ENCODE assay signal across 18 cellular contexts in the genomic region with DNA sequence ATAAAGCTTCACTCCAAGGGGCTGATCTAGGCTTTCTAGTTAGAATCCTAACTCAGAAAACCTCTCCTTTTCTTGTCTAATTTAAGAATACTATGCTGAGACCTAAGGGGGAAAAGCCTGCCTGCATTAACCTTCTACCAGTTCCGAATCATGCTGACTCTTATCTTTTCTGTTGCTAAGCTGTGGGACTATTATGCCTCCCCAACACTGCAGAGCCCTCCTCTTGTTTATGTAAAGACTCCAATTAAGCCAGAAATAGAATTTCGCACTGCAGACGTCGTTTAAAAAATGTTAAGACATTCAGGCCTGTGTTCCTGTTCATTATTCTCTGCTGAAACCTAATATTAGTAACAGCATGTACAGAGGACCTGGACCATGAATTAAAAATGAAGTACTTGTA.
A peak's percentile ranks its signal among the peaks of the same experiment; 100 is the strongest.
DNase-seq lines count a peak whose midpoint lies in the region; ATAC-seq and TF ChIP-seq lines count a peak whose summit lies in the region.
"Had no signal": no experiment of that assay in that cellular context is flagged by ENCODE, and none has a peak within 500 bp of the region (broad histone marks: within the 10 kb centered on the region; RNA-seq: fewer than 3 reads in every experiment).

No MANE protein-coding gene starts in this region.

- BruUV-seq in OCI-LY7 (replicated peaks; lab: Mats Ljungman, UMichigan): no TSS peak

- H3K4me2 ChIP-seq in OCI-LY7 (ENCODE audit: low read length) (no peak overlapping the region), parathyroid adenoma (ENCODE audit: low read length) (peak overlapping the region; percentile 32)
- H3K4me2 ChIP-seq: KMS-11 had no signal

- DNase-seq in NCI-H2107 treated with DMSO at 0.1 percent for 48 hours (lab: John Stamatoyannopoulos, UW; ENCODE audit: unreplicated experiment): peak; percentile 79
- no peak for DNase-seq in NCI-H2107 (lab: John Stamatoyannopoulos, UW)
- DNase-seq in NCI-H2081 treated with DMSO at 0.1 percent for 48 hours (lab: John Stamatoyannopoulos, UW): peak; percentile 34
- no peak for DNase-seq in OCI-LY7 (ENCODE audit: low spot score)
- no peak for DNase-seq in putamen (ENCODE audit: low spot score)
- DNase-seq: C1 segment of cervical spinal cord, Caco-2, DND-41, GF-D8, NCI-H1092 treated with DMSO at 0.1 percent for 48 hours, NCI-H526, Peyer's patch, SHP77 treated with DMSO at 0.1 percent for 48 hours, T-helper 17 cell had no signal

- H2AFZ ChIP-seq in OCI-LY7 (ENCODE audit: low read length): peak overlapping the region; percentile 55; the same call in 1 of the 2 replicates
- H2AFZ ChIP-seq in parathyroid adenoma: peak overlapping the region; percentile 36

- CTCF ChIA-PET in OCI-LY7 (lab: Charles Lee; ENCODE audit: unreplicated experiment): no interaction called here

- POLR2A ChIA-PET in OCI-LY7 (lab: Charles Lee): no interaction called here

- no peaks in the 10 kb centered on the region for H3K9me2 ChIP-seq in OCI-LY7 (ENCODE audit: insufficient read depth, low read length)

- H3K9me3 ChIP-seq in OCI-LY7 (ENCODE audit: low read length): no peaks in the 10 kb centered on the region
- H3K9me3 ChIP-seq in parathyroid adenoma (ENCODE audit: control insufficient read depth, low read length): no peaks in the 10 kb centered on the region
- H3K9me3 ChIP-seq: Caco-2, Peyer's patch had no signal

- no peaks in the 10 kb centered on the region for H3K27me3 ChIP-seq in parathyroid adenoma (ENCODE audit: control insufficient read depth, insufficient read depth, low read length)
- H3K27me3 ChIP-seq: Peyer's patch had no signal

- no peak overlapping the region for H3K9ac ChIP-seq in parathyroid adenoma
- H3K9ac ChIP-seq: KMS-11 had no signal

- no peak overlapping the region for H3K27ac ChIP-seq in OCI-LY7 (ENCODE audit: low read depth, low read length, poor library complexity, severe bottlenecking)
- no peak overlapping the region for H3K27ac ChIP-seq in parathyroid adenoma
- H3K27ac ChIP-seq: KMS-11, Peyer's patch had no signal

- H3K79me2 ChIP-seq in OCI-LY7 (ENCODE audit: insufficient read depth, low read depth, low read length) (no peaks in the 10 kb centered on the region), parathyroid adenoma (no peaks in the 10 kb centered on the region)

- intact Hi-C loops in OCI-LY7 (cut with micrococcal nuclease; ENCODE audit: unreplicated experiment): no loop called here

- H4K20me1 ChIP-seq in OCI-LY7 (ENCODE audit: insufficient read depth, low read length): no peaks in the 10 kb centered on the region

- no peak for TF ChIP-seq POLR2A in GM18505 (IDR thresholded peaks at IDR 0.05; ENCODE audit: borderline replicate concordance, extremely low read depth, insufficient read depth, insufficient read length)

- H3K36me3 ChIP-seq in OCI-LY7 (ENCODE audit: insufficient read depth, low read length) (no peaks in the 10 kb centered on the region), parathyroid adenoma (ENCODE audit: control insufficient read depth, insufficient read depth, low read length) (no peaks in the 10 kb centered on the region)
- H3K36me3 ChIP-seq: Peyer's patch had no signal

- H3K4me1 ChIP-seq in OCI-LY7 (ENCODE audit: insufficient read depth, low read length, poor library complexity, severe bottlenecking) (peaks cover 33% of the 10 kb centered on the region), parathyroid adenoma (peaks cover 11% of the 10 kb centered on the region)
- H3K4me1 ChIP-seq: Caco-2, Peyer's patch had no signal

- no peak for TF ChIP-seq CTCF in OCI-LY7 (conservative IDR thresholded peaks at IDR 0.05; ENCODE audit: low read length)
- TF ChIP-seq CTCF in parathyroid adenoma (IDR thresholded peaks at IDR 0.05): no peak

- no peak for ATAC-seq in GM18505 (IDR thresholded peaks at IDR 0.05; ENCODE audit: unreplicated experiment)
- no peak for ATAC-seq in GM21526 (IDR thresholded peaks at IDR 0.05; ENCODE audit: low FRiP score, unreplicated experiment)
- ATAC-seq: T-helper 17 cell had no signal

- H3K4me3 ChIP-seq in OCI-LY7 (ENCODE audit: low read depth, low read length, poor library complexity, severe bottlenecking) (no peak overlapping the region), parathyroid adenoma (ENCODE audit: low read depth, low read length) (no peak overlapping the region)
- H3K4me3 ChIP-seq: Peyer's patch had no signal

Comparison
In these comparisons a context has a peak if more than half of its experiments do, and no peak if none do; other contexts are left out.
1. DNase-seq: peak in NCI-H2107 treated with DMSO at 0.1 percent for 48 hours (single experiment) and NCI-H2081 treated with DMSO at 0.1 percent for 48 hours (single experiment); none in NCI-H2107 (single experiment), OCI-LY7 (single experiment) and putamen (single experiment).